ENCODE assay signal across 16 cellular contexts in genomic region chr1:18937539-18937938, GRCh38. TPM values are rescaled to one million over a fixed set of nuclear protein-coding genes. Genes with fewer than 3 reads are reported as not detected.
DNase-seq lines count a peak whose midpoint lies in the region; ATAC-seq and TF ChIP-seq lines count a peak whose summit lies in the region.
"Had no signal": no experiment of that assay in that cellular context is flagged by ENCODE, and none has a peak within 500 bp of the region (broad histone marks: within the 10 kb centered on the region; RNA-seq: fewer than 3 reads in every experiment).

No MANE protein-coding gene starts in this region.

- no peak overlapping the region for H2AFZ ChIP-seq in trophoblast cell (ENCODE audit: insufficient read depth, low read length, poor library complexity)

- H3K27ac ChIP-seq in Panc1 (ENCODE audit: low read length) (peak overlapping the region; percentile 84), trophoblast cell (ENCODE audit: low read depth, low read length) (peak overlapping the region; percentile 7)
- H3K27ac ChIP-seq: 22Rv1, C4-2B had no signal

- in situ Hi-C loops in Panc1 (cut with HindIII; ENCODE audit: low pct_unique_long_range_greater_than_20kb, low sequenced_read_pairs) = no loop called here

- BruUV-seq in Panc1 (replicated peaks; lab: Mats Ljungman, UMichigan) = no TSS peak

- H3K23ac ChIP-seq in trophoblast cell (ENCODE audit: low read length) = no peak overlapping the region

- no peaks in the 10 kb centered on the region for H3K9me3 Mint-ChIP-seq in activated T-cell treated with anti-CD3 and anti-CD28 coated beads, Interleukin-2, amount 50 U/mL, for 4 hours
- H3K9me3 Mint-ChIP-seq in effector memory CD8-positive, alpha-beta T cell = no peaks in the 10 kb centered on the region
- H3K9me3 Mint-ChIP-seq: IgD-negative memory B cell had no signal

- DNase-seq in activated T-cell treated with anti-CD3 and anti-CD28 coated beads, Interleukin-2, amount 50 U/mL, for 4 hours = no peak
- DNase-seq in activated T-cell treated with anti-CD3 and anti-CD28 coated beads, Interleukin-2, amount 50 U/mL, for 48 hours = no peak
- DNase-seq in Panc1 (ENCODE audit: low read depth, low spot score) = no peak
- DNase-seq in effector memory CD8-positive, alpha-beta T cell = no peak
- no peak for DNase-seq in trophoblast cell
- no peak for DNase-seq in activated naive CD4-positive, alpha-beta T cell (lab: John Stamatoyannopoulos, UW)
- no peak for DNase-seq in AML-193 (lab: John Stamatoyannopoulos, UW)
- no peak for DNase-seq in AG08396 (ENCODE audit: low spot score)
- DNase-seq: Calu3, NCI-H1417 treated with DMSO at 0.1 percent for 48 hours, NCI-H2029, NCI-H2171 treated with DMSO at 0.1 percent for 48 hours had no signal

- ATAC-seq in activated T-cell treated with anti-CD3 and anti-CD28 coated beads, Interleukin-2, amount 50 U/mL, for 4 hours = peak; percentile 41 to 46
- ATAC-seq in Panc1 = no peak
- no peak for ATAC-seq in effector memory CD8-positive, alpha-beta T cell (replicated peaks)

- peaks cover 2% of the 10 kb centered on the region for H3K36me3 Mint-ChIP-seq in activated T-cell treated with anti-CD3 and anti-CD28 coated beads, Interleukin-2, amount 50 U/mL, for 4 hours (ENCODE audit: insufficient read depth)
- peaks cover 82% of the 10 kb centered on the region for H3K36me3 Mint-ChIP-seq in effector memory CD8-positive, alpha-beta T cell (ENCODE audit: insufficient read depth)

- H3K9ac ChIP-seq in trophoblast cell (ENCODE audit: low read length) = no peak overlapping the region

- no peak overlapping the region for H2BK120ac ChIP-seq in trophoblast cell (ENCODE audit: insufficient read depth, low read length, poor library complexity)

- no peak overlapping the region for H3K14ac ChIP-seq in trophoblast cell (ENCODE audit: low read length)

- no peak overlapping the region for H4K8ac ChIP-seq in trophoblast cell (ENCODE audit: low read depth, low read length)

- TF ChIP-seq CTCF in Panc1 (IDR thresholded peaks at IDR 0.05) = no peak

- H2AK5ac ChIP-seq in trophoblast cell (ENCODE audit: low read length) = no peak overlapping the region

- no peak overlapping the region for H3K4me2 ChIP-seq in trophoblast cell (ENCODE audit: low read length)

- no peak overlapping the region for H2BK12ac ChIP-seq in trophoblast cell (ENCODE audit: low read length)

- H2BK5ac ChIP-seq in trophoblast cell (ENCODE audit: low read depth, low read length, poor library complexity) = no peak overlapping the region

- H3K4me1 ChIP-seq in Panc1 (ENCODE audit: control insufficient read depth, insufficient read depth, low read length) (peaks cover 100% of the 10 kb centered on the region), trophoblast cell (ENCODE audit: control insufficient read depth in 1 of 2, insufficient read depth in 2 of 2, low read length in 2 of 2) (peaks cover 41 to 57% of the 10 kb centered on the region in 2 experiments)

- H3K36me3 ChIP-seq in Panc1 (ENCODE audit: control insufficient read depth, insufficient read depth, low read length) (no peaks in the 10 kb centered on the region), trophoblast cell (ENCODE audit: control insufficient read depth in 1 of 2, insufficient read depth in 2 of 2, low read length in 2 of 2) (no peaks in the 10 kb centered on the region)
- H3K36me3 ChIP-seq: HAP-1 had no signal

- no peaks in the 10 kb centered on the region for H3K27me3 Mint-ChIP-seq in activated T-cell treated with anti-CD3 and anti-CD28 coated beads, Interleukin-2, amount 50 U/mL, for 4 hours (ENCODE audit: low read depth)
- H3K27me3 Mint-ChIP-seq in effector memory CD8-positive, alpha-beta T cell = no peaks in the 10 kb centered on the region
- H3K27me3 Mint-ChIP-seq: IgD-negative memory B cell had no signal

- CTCF ChIA-PET in Panc1 (lab: Charles Lee) = interaction anchor here (0.7 to 1.8 kb wide), 4 partner anchors 13 to 43 kb away, joined by 4 to 7 read pairs (median 5); no protein-coding TSS in a partner anchor

- no peaks in the 10 kb centered on the region for H3K9me3 ChIP-seq in Panc1 (ENCODE audit: control insufficient read depth, insufficient read depth, low read depth, low read length)
- peaks cover 4% of the 10 kb centered on the region for H3K9me3 ChIP-seq in trophoblast cell (ENCODE audit: insufficient read depth, low read depth, low read length)
- H3K9me3 ChIP-seq: HAP-1 had no signal

- H3K27ac Mint-ChIP-seq in effector memory CD8-positive, alpha-beta T cell = peak overlapping the region; percentile 50 to 82

- peak overlapping the region; percentile 15 for H4K91ac ChIP-seq in trophoblast cell (ENCODE audit: low read depth, low read length)

- peak overlapping the region; percentile 5 for H3K18ac ChIP-seq in trophoblast cell (ENCODE audit: low read length)

- H3K27me3 ChIP-seq in Panc1 (ENCODE audit: control insufficient read depth, insufficient read depth, low read length) = no peaks in the 10 kb centered on the region
- no peaks in the 10 kb centered on the region for H3K27me3 ChIP-seq in trophoblast cell (ENCODE audit: insufficient read depth, low read length)

- no peak overlapping the region for H3K4ac ChIP-seq in trophoblast cell (ENCODE audit: low read depth, low read length)

- no CpG with 5 or more reads among the region's 8 CpGs for WGBS in trophoblast cell (ENCODE audit: extremely low coverage, insufficient coverage, insufficient read length)

- H3K4me3 ChIP-seq in Panc1 (ENCODE audit: low read depth in 2 of 2, low read length in 2 of 2) = no peak overlapping the region
- no peak overlapping the region for H3K4me3 ChIP-seq in trophoblast cell (ENCODE audit: low read depth, low read length)
- H3K4me3 ChIP-seq: HAP-1 had no signal

- H3K79me1 ChIP-seq in trophoblast cell (ENCODE audit: low read length) = peaks cover 13% of the 10 kb centered on the region

- H4K12ac ChIP-seq in trophoblast cell (ENCODE audit: low read depth, low read length) = no peak overlapping the region

- peaks cover 7% of the 10 kb centered on the region for H3K79me2 ChIP-seq in trophoblast cell (ENCODE audit: control insufficient read depth, insufficient read depth, low read length, poor library complexity)

- intact Hi-C loops in Panc1 (cut with micrococcal nuclease; ENCODE audit: unreplicated experiment) = no loop called here

- H3K4me3 Mint-ChIP-seq in activated T-cell treated with anti-CD3 and anti-CD28 coated beads, Interleukin-2, amount 50 U/mL, for 4 hours = no peak overlapping the region
- peak overlapping the region in 1 of 2 donors; percentile 28 for H3K4me3 Mint-ChIP-seq in effector memory CD8-positive, alpha-beta T cell

- H3K4me1 Mint-ChIP-seq in activated T-cell treated with anti-CD3 and anti-CD28 coated beads, Interleukin-2, amount 50 U/mL, for 4 hours (ENCODE audit: low read depth) = peaks cover 86% of the 10 kb centered on the region
- H3K4me1 Mint-ChIP-seq in effector memory CD8-positive, alpha-beta T cell (ENCODE audit: low read depth in 2 of 2) = peaks cover 62 to 67% of the 10 kb centered on the region in 2 donors

- POLR2A ChIA-PET in Panc1 (lab: Charles Lee) = no interaction called here

RNA-seq across cellular contexts. Expression of gene IFFO2, which starts 18.9 kb away (rescaled TPM):
- 10 to 100 TPM; 36.0 to 47.6 (median 36.1) TPM for total RNA-seq in activated T-cell treated with anti-CD3 and anti-CD28 coated beads, Interleukin-2, amount 50 U/mL, for 4 hours
- 59.4 TPM for total RNA-seq in Panc1 (2021; ENCODE audit: unreplicated experiment)
- polyA plus RNA-seq in Panc1 (2012; ENCODE audit: insufficient read length) = 53.4 TPM
- 18.2 and 19.5 TPM in 2 replicates for polyA plus RNA-seq in trophoblast cell (2013)

RNA-seq across cellular contexts. Expression of gene ALDH4A1, which starts 35.2 kb away (rescaled TPM):
- 1 to 10 TPM; 4.2 to 4.6 (median 4.4) TPM for total RNA-seq in activated T-cell treated with anti-CD3 and anti-CD28 coated beads, Interleukin-2, amount 50 U/mL, for 4 hours
- total RNA-seq in Panc1 (2021; ENCODE audit: unreplicated experiment) = 21.7 TPM
- polyA plus RNA-seq in Panc1 (2012; ENCODE audit: insufficient read length) = 41.3 TPM
- polyA plus RNA-seq in trophoblast cell (2013) = 34.2 and 35.7 TPM in 2 replicates

Comparison
In these comparisons a context has a peak if more than half of its experiments do, and no peak if none do; other contexts are left out.
1. ATAC-seq: peak in activated T-cell treated with anti-CD3 and anti-CD28 coated beads, Interleukin-2, amount 50 U/mL, for 4 hours (2 of 2); none in Panc1 (single experiment) and effector memory CD8-positive, alpha-beta T cell (single experiment).